9 cellular contexts compared by ENCODE assay signal in genomic region chr1:151620286-151620685, GRCh38. TPM values are rescaled to one million over a fixed set of nuclear protein-coding genes. Genes with fewer than 3 reads are reported as not detected.
DNase-seq lines count a peak whose midpoint lies in the region; ATAC-seq and TF ChIP-seq lines count a peak whose summit lies in the region.
"Had no signal": no experiment of that assay in that cellular context is flagged by ENCODE, and none has a peak within 500 bp of the region (broad histone marks: within the 10 kb centered on the region; RNA-seq: fewer than 3 reads in every experiment).

No MANE protein-coding gene starts in this region.

- no peak overlapping the region for H3T11ph ChIP-seq in H9 (ENCODE audit: low read length)

- peaks cover 22 to 27% of the 10 kb centered on the region in 2 experiments for H3K4me1 Mint-ChIP-seq in H9
- peaks cover 25% of the 10 kb centered on the region for H3K4me1 Mint-ChIP-seq in activated T-helper 17 cell treated with anti-CD3 and anti-CD28 coated beads, Interleukin-2, amount 50 U/mL, for 72 hours

- H3K14ac ChIP-seq in H9 (ENCODE audit: insufficient read depth, low read length): no peak overlapping the region

- H3K9me3 ChIP-seq in H9 (ENCODE audit: control insufficient read depth, low read depth, low read length) (no peaks in the 10 kb centered on the region), skeletal muscle tissue (ENCODE audit: control insufficient read depth in 3 of 3, low read length in 3 of 3) (no peaks in the 10 kb centered on the region), BE2C (no peaks in the 10 kb centered on the region), HAP-1 (no peaks in the 10 kb centered on the region)

- DNase-seq in H9: no peak
- peak; percentile 20 for DNase-seq in inferior parietal cortex (ENCODE audit: extremely low spot score)
- DNase-seq in BE2C: no peak
- no peak for DNase-seq in SW 1271 (lab: John Stamatoyannopoulos, UW)
- no peak for DNase-seq in HAP-1 (ENCODE audit: low spot score in 2 of 2)
- DNase-seq in NCI-H446 treated with DMSO at 0.1 percent for 48 hours (lab: John Stamatoyannopoulos, UW): no peak
- DNase-seq: activated T-cell treated with anti-CD3 and anti-CD28 coated beads for 4 hours had no signal

- H2AFZ ChIP-seq in H9 (ENCODE audit: low read length): no peak overlapping the region

- TF ChIP-seq CTCF in H9 (conservative IDR thresholded peaks at IDR 0.05): no peak
- TF ChIP-seq CTCF in BE2C (IDR thresholded peaks at IDR 0.05; ENCODE audit: low read depth, low read length): no peak

- no peak overlapping the region for H2BK5ac ChIP-seq in H9 (ENCODE audit: insufficient read length, low read length)

- H3K18ac ChIP-seq in H9 (ENCODE audit: insufficient read length, low read depth, low read length): no peak overlapping the region

- no peaks in the 10 kb centered on the region for H3K23me2 ChIP-seq in H9 (ENCODE audit: insufficient read length, low read depth, low read length, poor library complexity, severe bottlenecking)

- H4K5ac ChIP-seq in H9 (ENCODE audit: insufficient read length, low read depth, low read length): no peak overlapping the region

- H3K4ac ChIP-seq in H9 (ENCODE audit: low read depth, low read length): no peak overlapping the region

- H3K4me3 Mint-ChIP-seq in H9: no peak overlapping the region
- no peak overlapping the region for H3K4me3 Mint-ChIP-seq in activated T-helper 17 cell treated with anti-CD3 and anti-CD28 coated beads, Interleukin-2, amount 50 U/mL, for 72 hours

- no peak overlapping the region for H2AK5ac ChIP-seq in H9 (ENCODE audit: insufficient read length, low read length)

- H2BK20ac ChIP-seq in H9 (ENCODE audit: low read depth, low read length, poor library complexity, severe bottlenecking): no peak overlapping the region

- H3K79me2 ChIP-seq in H9 (ENCODE audit: insufficient read depth, low read length): peaks cover 7% of the 10 kb centered on the region; the same call in 1 of the 2 replicates

- H3K4me3 ChIP-seq in skeletal muscle tissue (ENCODE audit: low read length in 3 of 3) (peak overlapping the region in 1 of 3 donors; percentile 45), BE2C (ENCODE audit: low read depth, low read length) (no peak overlapping the region), HAP-1 (no peak overlapping the region)

- WGBS in H9 (ENCODE audit: extremely low coverage, insufficient read length, low lambda C conversion rate): no CpG with 5 or more reads among the region's 2 CpGs

- no peaks in the 10 kb centered on the region for H3K27me3 Mint-ChIP-seq in H9 (ENCODE audit: low read depth)
- H3K27me3 Mint-ChIP-seq in activated T-helper 17 cell treated with anti-CD3 and anti-CD28 coated beads, Interleukin-2, amount 50 U/mL, for 72 hours: no peaks in the 10 kb centered on the region

- H3K9me3 Mint-ChIP-seq in H9: no peaks in the 10 kb centered on the region
- H3K9me3 Mint-ChIP-seq in activated T-helper 17 cell treated with anti-CD3 and anti-CD28 coated beads, Interleukin-2, amount 50 U/mL, for 72 hours: no peaks in the 10 kb centered on the region

- H3K23ac ChIP-seq in H9 (ENCODE audit: insufficient read length, low read depth, low read length): no peak overlapping the region

- no peak overlapping the region for H4K8ac ChIP-seq in H9 (replicated peaks; ENCODE audit: insufficient read length, low read depth, low read length)

- H3K79me1 ChIP-seq in H9 (ENCODE audit: insufficient read depth, low read depth, low read length, poor library complexity, severe bottlenecking): peaks cover 4% of the 10 kb centered on the region

- no peaks in the 10 kb centered on the region for H4K20me1 ChIP-seq in H9 (ENCODE audit: control insufficient read depth, insufficient read depth, insufficient read length)

- no peak overlapping the region for H3K4me2 ChIP-seq in H9 (ENCODE audit: insufficient read depth, insufficient read length, low read length)

- H3K56ac ChIP-seq in H9 (ENCODE audit: insufficient read length, low read depth, low read length): no peak overlapping the region

- no peak overlapping the region for H4K91ac ChIP-seq in H9 (ENCODE audit: insufficient read length, low read depth, low read length)

- H3K9ac ChIP-seq in H9 (ENCODE audit: extremely low read depth, insufficient read length, low read length) (no peak overlapping the region), skeletal muscle tissue (ENCODE audit: low read depth in 1 of 3, low read length in 3 of 3) (peak overlapping the region in 2 of 3 donors; percentile 19 to 62)

- no peaks in the 10 kb centered on the region; the same call in 1 of the 2 replicates for H3K4me1 ChIP-seq in H9 (ENCODE audit: insufficient read depth, low read length)
- H3K4me1 ChIP-seq in skeletal muscle tissue (ENCODE audit: control insufficient read depth in 3 of 3, insufficient read depth in 3 of 3, low read length in 3 of 3): peaks cover 7 to 25% (median 24%) of the 10 kb centered on the region in 3 donors
- H3K4me1 ChIP-seq in BE2C: peaks cover 25% of the 10 kb centered on the region
- H3K4me1 ChIP-seq in HAP-1: peaks cover 2% of the 10 kb centered on the region; the same call in 1 of the 2 replicates

- H2BK15ac ChIP-seq in H9 (ENCODE audit: low read depth, low read length): no peak overlapping the region

- no peak for ATAC-seq in activated T-helper 17 cell treated with anti-CD3 and anti-CD28 coated beads, Interleukin-2, amount 50 U/mL, for 72 hours (replicated peaks)

- no peak overlapping the region for H2BK12ac ChIP-seq in H9 (ENCODE audit: insufficient read length, low read depth, low read length)

- peaks cover 0 to 7% (median 3%) of the 10 kb centered on the region in 3 experiments; a peak in 4 of 7 replicates for H3K36me3 Mint-ChIP-seq in H9 (ENCODE audit: insufficient read depth in 1 of 3, low read depth in 3 of 3)
- H3K36me3 Mint-ChIP-seq in activated T-helper 17 cell treated with anti-CD3 and anti-CD28 coated beads, Interleukin-2, amount 50 U/mL, for 72 hours (ENCODE audit: low read depth): peaks cover 17% of the 10 kb centered on the region

- no peak overlapping the region for H3K27ac ChIP-seq in H9 (ENCODE audit: insufficient read length, low read depth, low read length)
- peak overlapping the region; percentile 62 for H3K27ac ChIP-seq in skeletal muscle tissue (ENCODE audit: low read depth, low read length)

- in situ Hi-C loops in HAP-1 (cut with MboI; ENCODE audit: low sequenced_read_pairs): no loop called here

- H3K27ac Mint-ChIP-seq in H9: peak overlapping the region; percentile 5 to 97 (median 24); a peak in 3 of 7 replicates
- peak overlapping the region; percentile 9 for H3K27ac Mint-ChIP-seq in activated T-helper 17 cell treated with anti-CD3 and anti-CD28 coated beads, Interleukin-2, amount 50 U/mL, for 72 hours

- H2BK120ac ChIP-seq in H9 (ENCODE audit: low read depth, low read length, poor library complexity, severe bottlenecking): no peak overlapping the region

- H3K36me3 ChIP-seq in skeletal muscle tissue (ENCODE audit: control insufficient read depth in 3 of 3, insufficient read depth in 3 of 3, low read length in 3 of 3) (peaks cover 0 to 3% (median 0%) of the 10 kb centered on the region in 3 donors), BE2C (no peaks in the 10 kb centered on the region), HAP-1 (replicated peaks) (0 out of 2 replicates have a peak, but pooled peaks cover 3% of the 10 kb centered on the region)

- no peaks in the 10 kb centered on the region for H3K27me3 ChIP-seq in H9 (ENCODE audit: insufficient read depth, low read length)
- H3K27me3 ChIP-seq in skeletal muscle tissue (ENCODE audit: control insufficient read depth in 3 of 3, insufficient read depth in 3 of 3, low read length in 3 of 3): no peaks in the 10 kb centered on the region
- no peaks in the 10 kb centered on the region for H3K27me3 ChIP-seq in BE2C
- H3K27me3 ChIP-seq in HAP-1 (ENCODE audit: low read depth): no peaks in the 10 kb centered on the region

RNA-seq across cellular contexts. Expression of gene SNX27, which starts 8.4 kb away (rescaled TPM):
- total RNA-seq in H9 (2021) (48.9 and 53.3 TPM in 2 replicates), skeletal muscle tissue (36.0 TPM)
- total RNA-seq in activated T-helper 17 cell treated with anti-CD3 and anti-CD28 coated beads, Interleukin-2, amount 50 U/mL, for 72 hours: 10 to 100 TPM; 33.6 to 36.3 TPM
- polyA plus RNA-seq in BE2C (2012; ENCODE audit: insufficient read depth, insufficient read length, low read depth): 4.9 TPM
